1 cellular context compared by ENCODE assay signal in the genomic region with DNA sequence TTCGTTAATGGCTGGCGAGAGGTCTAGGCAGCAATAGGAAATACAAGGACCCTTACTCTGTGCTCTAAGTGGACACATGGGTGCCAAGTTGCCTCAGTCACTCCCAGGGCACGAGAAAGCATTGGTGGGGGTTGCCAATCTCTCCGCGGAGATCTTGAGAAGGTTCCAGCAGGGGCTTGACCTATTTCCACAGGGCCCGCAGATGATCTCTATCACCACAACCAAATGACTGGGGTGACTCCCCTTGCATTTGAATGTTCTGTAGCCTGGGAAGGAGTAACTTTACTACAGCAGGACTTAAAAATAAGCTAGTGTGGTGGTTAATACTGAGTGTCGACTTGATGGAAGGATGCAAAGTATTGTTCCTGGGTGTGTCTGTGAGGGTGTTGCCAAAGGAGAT.
A peak's percentile ranks its signal among the peaks of the same experiment; 100 is the strongest.
TF ChIP-seq lines count a peak whose summit lies in the region.

No MANE protein-coding gene starts in this region.

TF ChIP-seq in GM12878, 131 proteins besides CTCF, POLR2A, EP300 and RAD21:
- TF ChIP-seq CBFB (IDR thresholded peaks at IDR 0.05; ENCODE audit: low read depth) (no peak), POLR2AphosphoS2 (IDR thresholded peaks at IDR 0.05; ENCODE audit: low read depth, low read length) (peak; percentile 61; the same call in 1 of the 2 replicates), NFYA (IDR thresholded peaks at IDR 0.05; ENCODE audit: borderline replicate concordance, low read depth, low read length) (no peak), TCF3 (IDR thresholded peaks at IDR 0.05; ENCODE audit: borderline replicate concordance, insufficient read depth, low read depth, low read length) (no peak)
